Comparison of ENCODE assay signal across 27 cellular contexts in the genomic region with DNA sequence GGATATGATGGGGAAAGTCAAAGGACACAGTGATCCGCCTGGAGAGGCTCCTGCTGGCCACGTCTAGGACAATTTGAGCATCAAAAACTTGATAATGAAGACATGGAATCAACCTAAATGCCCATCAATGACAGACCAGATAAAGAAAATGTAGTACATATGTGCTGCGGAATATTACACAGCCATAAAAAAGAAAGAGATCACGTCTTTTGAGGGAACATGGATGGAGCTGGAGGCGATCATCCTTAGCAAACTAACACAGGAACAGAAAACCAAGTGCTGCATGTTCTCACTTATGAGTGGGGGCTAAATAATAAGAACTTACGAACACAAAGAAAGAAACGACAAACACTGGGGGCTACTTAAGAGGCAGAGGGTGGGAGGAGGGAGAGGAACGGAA.
A peak's percentile ranks its signal among the peaks of the same experiment; 100 is the strongest.
DNase-seq lines count a peak whose midpoint lies in the region; ATAC-seq, FAIRE-seq and TF ChIP-seq lines count a peak whose summit lies in the region.
"Had no signal": no experiment of that assay in that cellular context is flagged by ENCODE, and none has a peak within 500 bp of the region (broad histone marks: within the 10 kb centered on the region; RNA-seq: fewer than 3 reads in every experiment).

No MANE protein-coding gene starts in this region.

- H3K4me1 ChIP-seq in IMR-90 (ENCODE audit: control insufficient read depth, insufficient read depth, low read length) (peaks cover 32% of the 10 kb centered on the region), K562 (replicated peaks in 1 of 2; ENCODE audit: control insufficient read depth in 2 of 2, insufficient read depth in 2 of 2, low read length in 2 of 2) (peaks cover 0 to 12% of the 10 kb centered on the region in 2 experiments; a peak in 3 of 5 replicates), mesenchymal stem cell (ENCODE audit: control insufficient read depth, insufficient read depth, low read depth, low read length) (peaks cover 28% of the 10 kb centered on the region)

- H2AFZ ChIP-seq in IMR-90 (replicated peaks; ENCODE audit: low read length, poor library complexity) (no peak overlapping the region), K562 (ENCODE audit: low read depth, low read length) (no peak overlapping the region), mesenchymal stem cell (ENCODE audit: low read depth, low read length) (no peak overlapping the region)

- no peak overlapping the region for H3K23ac ChIP-seq in IMR-90 (ENCODE audit: low read depth, low read length)
- H3K23ac ChIP-seq in mesenchymal stem cell (ENCODE audit: low read length in 2 of 2): no peak overlapping the region

- TF ChIP-seq CTCF in Calu3 (IDR thresholded peaks at IDR 0.05; ENCODE audit: unreplicated experiment) (no peak), IMR-90 (conservative IDR thresholded peaks at IDR 0.05; ENCODE audit: low read depth, low read length) (no peak), K562 (IDR thresholded peaks at IDR 0.05 in 2 of 3, conservative IDR thresholded peaks at IDR 0.05 in 1 of 3; ENCODE audit: insufficient read depth in 2 of 3, low read depth in 1 of 3, low read length in 3 of 3) (no peak)

- CTCF ChIA-PET in Calu3 (lab: Charles Lee): interaction anchor here (1.2 kb wide), 1 partner anchor 120 kb away, joined by 9 read pairs; no protein-coding TSS in a partner anchor
- CTCF ChIA-PET in IMR-90 (lab: Yijun Ruan, JAX): no interaction called here
- CTCF ChIA-PET in K562 (lab: Yijun Ruan, JAX; ENCODE audit: low intra/inter-chr PET ratio): no interaction called here

- H3K27me3 ChIP-seq in IMR-90 (ENCODE audit: control insufficient read depth, insufficient read depth, low read length): no peaks in the 10 kb centered on the region
- peaks cover 22 to 48% of the 10 kb centered on the region in 2 experiments for H3K27me3 ChIP-seq in K562 (ENCODE audit: control insufficient read depth in 2 of 2, insufficient read depth in 2 of 2, low read length in 2 of 2)
- H3K27me3 ChIP-seq in mesenchymal stem cell (ENCODE audit: control insufficient read depth in 1 of 2, insufficient read depth in 1 of 2, low read length in 2 of 2): peaks cover 0 to 2% of the 10 kb centered on the region in 2 experiments
- H3K27me3 ChIP-seq: BLaER1 treated with 17β-estradiol and CSF1 and Interleukin-3, amounts not matched to agents 10 nM and 100 nM had no signal

- peaks cover 22% of the 10 kb centered on the region for H3K9me1 ChIP-seq in IMR-90 (ENCODE audit: insufficient read depth, low read length)
- no peaks in the 10 kb centered on the region for H3K9me1 ChIP-seq in K562 (ENCODE audit: control insufficient read depth, insufficient read depth, low read length)

- H2BK20ac ChIP-seq in IMR-90 (ENCODE audit: low read depth, low read length): peak overlapping the region; percentile 46

- H3K56ac ChIP-seq in IMR-90 (ENCODE audit: extremely low read depth, insufficient read depth, low read length): no peak overlapping the region

- intact Hi-C loops in Calu3 (cut with micrococcal nuclease; ENCODE audit: unreplicated experiment): no loop called here
- intact Hi-C loops in IMR-90 (cut with micrococcal nuclease): no loop called here
- intact Hi-C loops in K562 (cut with micrococcal nuclease): no loop called here
- intact Hi-C loops in activated T-helper 2 cell treated with anti-CD3 and anti-CD28 coated beads, Interferon-gamma antibody, Interleukin-2, Interleukin-4, amounts not matched to agents 10 μg/mL and 5 μg/mL and 100 μg/mL, durations not matched to agents 14 hours and 24 hours and 36 hours (cut with micrococcal nuclease): no loop called here

- H3K9me3 ChIP-seq in IMR-90 (ENCODE audit: control insufficient read depth, insufficient read depth, low read length) (no peaks in the 10 kb centered on the region), K562 (replicated peaks; ENCODE audit: control insufficient read depth, insufficient read depth, low read depth, low read length) (no peaks in the 10 kb centered on the region), mesenchymal stem cell (ENCODE audit: control insufficient read depth, low read length) (no peaks in the 10 kb centered on the region)
- H3K9me3 ChIP-seq: BLaER1 treated with 17β-estradiol and CSF1 and Interleukin-3, amounts not matched to agents 10 nM and 100 nM; Caco-2 had no signal

- peaks cover 45% of the 10 kb centered on the region for H3K4me1 Mint-ChIP-seq in Calu3 (ENCODE audit: low read depth, unreplicated experiment)
- peaks cover 13% of the 10 kb centered on the region for H3K4me1 Mint-ChIP-seq in activated T-helper 2 cell treated with anti-CD3 and anti-CD28 coated beads, Interferon-gamma antibody, Interleukin-2, Interleukin-4, amounts not matched to agents 10 μg/mL and 5 μg/mL and 100 μg/mL, durations not matched to agents 14 hours and 24 hours and 36 hours (ENCODE audit: low read depth)

- no TSS peak for BruUV-seq in Calu3 (replicated peaks; lab: Mats Ljungman, UMichigan)
- BruUV-seq in IMR-90 (replicated peaks; lab: Mats Ljungman, UMichigan): no TSS peak
- no TSS peak for BruUV-seq in K562 (replicated peaks; lab: Mats Ljungman, UMichigan)

- peaks cover 7% of the 10 kb centered on the region for H3K36me3 Mint-ChIP-seq in Calu3 (ENCODE audit: insufficient read depth, unreplicated experiment)
- no peaks in the 10 kb centered on the region for H3K36me3 Mint-ChIP-seq in activated T-helper 2 cell treated with anti-CD3 and anti-CD28 coated beads, Interferon-gamma antibody, Interleukin-2, Interleukin-4, amounts not matched to agents 10 μg/mL and 5 μg/mL and 100 μg/mL, durations not matched to agents 14 hours and 24 hours and 36 hours (ENCODE audit: low read depth)

- H3K9ac ChIP-seq in IMR-90 (ENCODE audit: low read depth, low read length) (no peak overlapping the region), K562 (ENCODE audit: insufficient read depth in 1 of 2, low read depth in 2 of 2, low read length in 2 of 2) (no peak overlapping the region), mesenchymal stem cell (ENCODE audit: low read length) (no peak overlapping the region)
- H3K9ac ChIP-seq: BLaER1 treated with 17β-estradiol and CSF1 and Interleukin-3, amounts not matched to agents 10 nM and 100 nM had no signal

- no peak overlapping the region for H2BK5ac ChIP-seq in IMR-90 (ENCODE audit: low read depth, low read length, poor library complexity, severe bottlenecking)
- no peak overlapping the region for H2BK5ac ChIP-seq in mesenchymal stem cell (ENCODE audit: low read depth, low read length, poor library complexity, severe bottlenecking)

- no peak for TF ChIP-seq EP300 in K562 (IDR thresholded peaks at IDR 0.05; ENCODE audit: low read length)

- H3K36me3 ChIP-seq in IMR-90 (ENCODE audit: control insufficient read depth, insufficient read depth, low read length) (no peaks in the 10 kb centered on the region), K562 (ENCODE audit: control insufficient read depth, insufficient read depth, low read length) (no peaks in the 10 kb centered on the region), mesenchymal stem cell (ENCODE audit: control insufficient read depth in 1 of 2, insufficient read depth in 2 of 2, low read depth in 1 of 2, low read length in 2 of 2) (no peaks in the 10 kb centered on the region)
- H3K36me3 ChIP-seq: BLaER1 treated with 17β-estradiol and CSF1 and Interleukin-3, amounts not matched to agents 10 nM and 100 nM had no signal

- H3K4me3 Mint-ChIP-seq in Calu3 (ENCODE audit: low read depth, unreplicated experiment): no peak overlapping the region
- H3K4me3 Mint-ChIP-seq in activated T-helper 2 cell treated with anti-CD3 and anti-CD28 coated beads, Interferon-gamma antibody, Interleukin-2, Interleukin-4, amounts not matched to agents 10 μg/mL and 5 μg/mL and 100 μg/mL, durations not matched to agents 14 hours and 24 hours and 36 hours (ENCODE audit: low read depth): no peak overlapping the region
- H3K4me3 Mint-ChIP-seq: B cell; CD4-positive, alpha-beta T cell; CD8-positive, alpha-beta T cell had no signal

- 0 out of 2 replicates have a peak overlapping the region, but pooled peaks have one; percentile 39 for H3K4ac ChIP-seq in IMR-90 (ENCODE audit: low read depth, low read length)
- no peak overlapping the region for H3K4ac ChIP-seq in mesenchymal stem cell (ENCODE audit: low read depth in 1 of 2, low read length in 2 of 2)

- H2BK120ac ChIP-seq in IMR-90 (ENCODE audit: low read depth, low read length) (no peak overlapping the region), mesenchymal stem cell (ENCODE audit: low read depth, low read length) (no peak overlapping the region)

- no peak for TF ChIP-seq POLR2A in IMR-90 (IDR thresholded peaks at IDR 0.05; ENCODE audit: low read depth, low read length)
- TF ChIP-seq POLR2A in K562 (conservative IDR thresholded peaks at IDR 0.05): no peak

- H2AK5ac ChIP-seq in IMR-90 (ENCODE audit: low read depth, low read length): peak overlapping the region; percentile 50; the same call in 1 of the 2 replicates
- H2AK5ac ChIP-seq in mesenchymal stem cell (ENCODE audit: low read length, severe bottlenecking): peak overlapping the region; percentile 46

- H4K91ac ChIP-seq in IMR-90 (ENCODE audit: insufficient read depth, low read depth, low read length) (no peak overlapping the region), mesenchymal stem cell (ENCODE audit: low read length) (no peak overlapping the region)

- POLR2A ChIA-PET in IMR-90 (lab: Charles Lee; ENCODE audit: unreplicated experiment) (no interaction called here), K562 (lab: Yijun Ruan, JAX) (no interaction called here)

- H4K5ac ChIP-seq in IMR-90 (ENCODE audit: low read depth, low read length): no peak overlapping the region

- H3K27ac ChIP-seq in IMR-90 (ENCODE audit: insufficient read depth, low read length): no peak overlapping the region
- no peak overlapping the region for H3K27ac ChIP-seq in K562 (ENCODE audit: extremely low read depth, low read depth, low read length)
- no peak overlapping the region for H3K27ac ChIP-seq in mesenchymal stem cell (ENCODE audit: low read length, poor library complexity, severe bottlenecking)
- H3K27ac ChIP-seq: 22Rv1; BLaER1 treated with 17β-estradiol and CSF1 and Interleukin-3, amounts not matched to agents 10 nM and 100 nM; C4-2B had no signal

- ATAC-seq in IMR-90 (ENCODE audit: low read depth) (no peak), K562 (no peak), HG03097 (IDR thresholded peaks at IDR 0.05; ENCODE audit: low FRiP score, unreplicated experiment) (no peak), GM21825 (IDR thresholded peaks at IDR 0.05; ENCODE audit: unreplicated experiment) (no peak)
- ATAC-seq: A549; CD8-positive, alpha-beta T cell; GM12878 had no signal

- in situ Hi-C loops in IMR-90 (cut with MboI; ENCODE audit: low sequenced_read_pairs) (loop anchor here (25.0 kb wide), 2 partner anchors 290 to 390 kb away; no protein-coding TSS in a partner anchor), K562 (cut with MboI) (no loop called here)

- TF ChIP-seq RAD21 in IMR-90 (IDR thresholded peaks at IDR 0.05; ENCODE audit: low read length) (no peak), K562 (CRISPR knock-in tag; conservative IDR thresholded peaks at IDR 0.05 in 1 of 2, IDR thresholded peaks at IDR 0.05 in 1 of 2) (no peak)

- H2BK15ac ChIP-seq in IMR-90 (ENCODE audit: low read depth, low read length): peak overlapping the region; percentile 5; the same call in 1 of the 3 replicates
- peak overlapping the region; percentile 44 for H2BK15ac ChIP-seq in mesenchymal stem cell (ENCODE audit: low read depth, poor library complexity, severe bottlenecking)

- H3K18ac ChIP-seq in IMR-90 (ENCODE audit: low read depth, low read length): no peak overlapping the region
- peak overlapping the region in 1 of 2 experiments; percentile 5 for H3K18ac ChIP-seq in mesenchymal stem cell (ENCODE audit: low read depth in 1 of 2, low read length in 2 of 2)

- H3K14ac ChIP-seq in IMR-90 (replicated peaks; ENCODE audit: low read depth, low read length) (no peak overlapping the region), mesenchymal stem cell (ENCODE audit: low read length in 2 of 2) (no peak overlapping the region)

- 100% methylated on average over 1 of the region's 8 CpGs; no CpG with 5 or more reads in 1 of the 2 experiments for WGBS in IMR-90 (ENCODE audit: extremely low coverage in 2 of 2, insufficient read length in 1 of 2), 2 experiments
- 8% methylated on average over 8 of the region's 8 CpGs for WGBS in K562 (ENCODE audit: insufficient coverage, low coverage, missing lambda C conversion rate)
- WGBS in mesenchymal stem cell: 93% methylated on average over 7 of the region's 8 CpGs

- no peak overlapping the region for H2AK9ac ChIP-seq in IMR-90 (replicated peaks; ENCODE audit: low read depth, low read length, poor library complexity)

- H2BK12ac ChIP-seq in mesenchymal stem cell (ENCODE audit: low read length in 2 of 2): no peak overlapping the region

- no peak overlapping the region for H3K4me3 ChIP-seq in IMR-90 (ENCODE audit: insufficient read depth, low read depth, low read length)
- H3K4me3 ChIP-seq in K562: no peak overlapping the region
- H3K4me3 ChIP-seq in mesenchymal stem cell (ENCODE audit: insufficient read depth in 1 of 2, low read depth in 1 of 2, low read length in 2 of 2): no peak overlapping the region
- H3K4me3 ChIP-seq: A549; BLaER1 treated with 17β-estradiol and CSF1 and Interleukin-3, amounts not matched to agents 10 nM and 100 nM; GM12878 had no signal

- no peaks in the 10 kb centered on the region for H3K79me2 ChIP-seq in K562 (ENCODE audit: control insufficient read depth, insufficient read depth, low read length)

- dilution Hi-C loops in IMR-90 (cut with HindIII; ENCODE audit: low sequenced_read_pairs, unreplicated experiment): no loop called here

- peaks cover 0 to 9% of the 10 kb centered on the region in 2 experiments; a peak in 1 of 4 replicates for H3K79me1 ChIP-seq in IMR-90 (ENCODE audit: low read depth in 1 of 2, low read length in 2 of 2)
- no peaks in the 10 kb centered on the region for H3K79me1 ChIP-seq in mesenchymal stem cell (replicated peaks; ENCODE audit: low read length, poor library complexity, severe bottlenecking)

- peaks cover 4% of the 10 kb centered on the region for H3K9me3 Mint-ChIP-seq in Calu3 (ENCODE audit: low read depth, unreplicated experiment)
- H3K9me3 Mint-ChIP-seq in activated T-helper 2 cell treated with anti-CD3 and anti-CD28 coated beads, Interferon-gamma antibody, Interleukin-2, Interleukin-4, amounts not matched to agents 10 μg/mL and 5 μg/mL and 100 μg/mL, durations not matched to agents 14 hours and 24 hours and 36 hours: no peaks in the 10 kb centered on the region
- H3K9me3 Mint-ChIP-seq: CD4-positive, alpha-beta T cell; CD8-positive, alpha-beta T cell had no signal

- no peak for FAIRE-seq in K562 (lab: Jason Lieb, UNC)
- FAIRE-seq: A549, GM12878, GM12892, GM18507 had no signal

- H3K4me2 ChIP-seq in IMR-90 (ENCODE audit: low read depth, low read length): no peak overlapping the region
- no peak overlapping the region for H3K4me2 ChIP-seq in K562 (ENCODE audit: insufficient read depth, low read length)
- no peak overlapping the region for H3K4me2 ChIP-seq in mesenchymal stem cell (ENCODE audit: low read length, poor library complexity, severe bottlenecking)
- H3K4me2 ChIP-seq: A549; BLaER1 treated with 17β-estradiol and CSF1 and Interleukin-3, amounts not matched to agents 10 nM and 100 nM had no signal

- H4K20me1 ChIP-seq in IMR-90 (ENCODE audit: insufficient read depth, low read length) (no peaks in the 10 kb centered on the region), K562 (replicated peaks; ENCODE audit: control insufficient read depth, insufficient read depth, low read length) (0 out of 2 replicates have a peak, but pooled peaks cover 2% of the 10 kb centered on the region)
- H4K20me1 ChIP-seq: BLaER1 treated with 17β-estradiol and CSF1 and Interleukin-3, amounts not matched to agents 10 nM and 100 nM had no signal

- DNase-seq in Calu3 (no peak), IMR-90 (no peak), K562 (ENCODE audit: extremely low read depth in 1 of 4, low spot score in 3 of 4) (no peak), mesenchymal stem cell (no peak), RKO (ENCODE audit: low spot score) (no peak)
- no peak for DNase-seq in activated T-helper 2 cell treated with anti-CD3 and anti-CD28 coated beads, Interferon-gamma antibody, Interleukin-2, Interleukin-4, amounts not matched to agents 10 μg/mL and 5 μg/mL and 100 μg/mL, durations not matched to agents 14 hours and 24 hours and 36 hours (ENCODE audit: low spot score)
- DNase-seq: AML-193; Caco-2; CD4-positive, alpha-beta T cell; CD8-positive, alpha-beta T cell; DMS 273 treated with DMSO at 0.1 percent for 48 hours; DMS153; DMS53; DMS79; DND-41; EL; GDM1 had no signal

- H4K8ac ChIP-seq in IMR-90 (ENCODE audit: low read depth in 2 of 2, low read length in 2 of 2) (no peak overlapping the region), mesenchymal stem cell (ENCODE audit: low read length) (no peak overlapping the region)

- peak overlapping the region; percentile 42 for H3K27ac Mint-ChIP-seq in Calu3 (ENCODE audit: unreplicated experiment)
- no peak overlapping the region for H3K27ac Mint-ChIP-seq in activated T-helper 2 cell treated with anti-CD3 and anti-CD28 coated beads, Interferon-gamma antibody, Interleukin-2, Interleukin-4, amounts not matched to agents 10 μg/mL and 5 μg/mL and 100 μg/mL, durations not matched to agents 14 hours and 24 hours and 36 hours
- H3K27ac Mint-ChIP-seq: B cell; CD4-positive, alpha-beta T cell; CD8-positive, alpha-beta T cell had no signal

- H3K27me3 Mint-ChIP-seq in Calu3 (ENCODE audit: unreplicated experiment): no peaks in the 10 kb centered on the region
- no peaks in the 10 kb centered on the region for H3K27me3 Mint-ChIP-seq in activated T-helper 2 cell treated with anti-CD3 and anti-CD28 coated beads, Interferon-gamma antibody, Interleukin-2, Interleukin-4, amounts not matched to agents 10 μg/mL and 5 μg/mL and 100 μg/mL, durations not matched to agents 14 hours and 24 hours and 36 hours (ENCODE audit: low read depth)
- H3K27me3 Mint-ChIP-seq: B cell; CD4-positive, alpha-beta T cell had no signal
